ENCODE assay signal across 10 cellular contexts in the genomic region with DNA sequence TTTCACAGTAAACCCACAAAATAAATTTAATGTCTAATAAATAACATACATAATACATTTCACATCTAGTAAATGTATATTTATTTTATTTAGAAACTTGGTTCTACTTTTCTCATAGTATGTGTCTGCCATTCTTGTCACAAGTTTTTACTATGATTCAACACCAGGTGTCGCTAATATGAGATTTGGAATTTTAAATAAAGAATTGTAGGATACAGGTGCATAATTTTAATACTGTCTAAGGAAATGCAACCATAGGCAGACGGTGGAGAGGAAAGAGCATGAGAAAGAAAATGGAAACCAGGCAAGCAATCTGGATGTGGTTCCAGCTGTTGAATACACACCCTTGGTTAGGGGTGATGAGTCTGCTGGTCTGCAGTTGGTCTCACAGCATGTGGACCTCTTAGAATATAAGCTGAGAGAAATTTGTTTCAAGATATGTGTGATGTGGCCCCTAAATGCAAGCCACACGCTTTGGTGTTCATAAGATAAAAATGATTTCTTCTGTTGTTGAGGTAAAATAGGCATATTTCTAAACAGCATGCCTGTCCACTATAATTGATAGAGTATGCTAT.
DNase-seq lines count a peak whose midpoint lies in the region; ATAC-seq, FAIRE-seq and TF ChIP-seq lines count a peak whose summit lies in the region.
"Had no signal": no experiment of that assay in that cellular context is flagged by ENCODE, and none has a peak within 500 bp of the region (broad histone marks: within the 10 kb centered on the region; RNA-seq: fewer than 3 reads in every experiment).

No MANE protein-coding gene starts in this region.

- no peak overlapping the region for H3K27ac ChIP-seq in A549
- no peak overlapping the region for H3K27ac ChIP-seq in GM23248
- H3K27ac ChIP-seq in WERI-Rb-1: no peak overlapping the region
- no peak overlapping the region for H3K27ac ChIP-seq in kidney (ENCODE audit: low read depth in 2 of 2, low read length in 2 of 2)

- TF ChIP-seq POLR2A in A549 (IDR thresholded peaks at IDR 0.05; ENCODE audit: low read length): no peak

- WGBS in A549 (ENCODE audit: missing lambda C conversion rate): 3% methylated on average over 3 of the region's 3 CpGs
- WGBS in GM23248 (ENCODE audit: low coverage in 1 of 2, low lambda C conversion rate in 2 of 2, missing lambda C conversion rate in 2 of 2), 2 experiments: 36 to 44% methylated on average over 3 of the region's 3 CpGs

- H3K36me3 ChIP-seq in GM23248 (ENCODE audit: low read depth) (peaks cover 60% of the 10 kb centered on the region), WERI-Rb-1 (no peaks in the 10 kb centered on the region), kidney (ENCODE audit: control insufficient read depth in 1 of 2, insufficient read depth in 2 of 2, low read length in 2 of 2) (no peaks in the 10 kb centered on the region)

- no peaks in the 10 kb centered on the region; the same call in 2 of the 3 replicates for H3K9me3 ChIP-seq in A549
- H3K9me3 ChIP-seq in GM23248 (ENCODE audit: low read depth): no peaks in the 10 kb centered on the region
- H3K9me3 ChIP-seq in WERI-Rb-1 (ENCODE audit: severe bottlenecking): no peaks in the 10 kb centered on the region
- no peaks in the 10 kb centered on the region for H3K9me3 ChIP-seq in kidney (ENCODE audit: control insufficient read depth in 1 of 2, low read length in 2 of 2)

- no peaks in the 10 kb centered on the region for H3K4me1 ChIP-seq in A549
- no peaks in the 10 kb centered on the region for H3K4me1 ChIP-seq in GM23248 (ENCODE audit: insufficient read depth)
- no peaks in the 10 kb centered on the region for H3K4me1 ChIP-seq in kidney (ENCODE audit: control insufficient read depth in 1 of 2, insufficient read depth in 1 of 2, low read depth in 1 of 2, low read length in 2 of 2)

- DNase-seq in A549 (ENCODE audit: low read depth in 1 of 2, low spot score in 1 of 2) (peak in 1 of 2 experiments; percentile 11), GM23248 (peak; percentile 19), WERI-Rb-1 (no peak), kidney (no peak), head of caudate nucleus (no peak), NCI-H69 (lab: John Stamatoyannopoulos, UW) (no peak)
- DNase-seq: activated CD4-positive, alpha-beta T cell treated with anti-CD3 and anti-CD28 coated beads for 36 hours; NCI-H2081 had no signal

- H3K79me2 ChIP-seq in GM23248 (ENCODE audit: insufficient read depth): no peaks in the 10 kb centered on the region

- H3K4me2 ChIP-seq in A549: no peak overlapping the region
- H3K4me2 ChIP-seq in GM23248 (ENCODE audit: unreplicated experiment): no peak overlapping the region

- no peak for FAIRE-seq in A549 (lab: Jason Lieb, UNC)
- FAIRE-seq in kidney (lab: Jason Lieb, UNC): peak; percentile 92

- TF ChIP-seq RAD21 in A549 (conservative IDR thresholded peaks at IDR 0.05 in 1 of 2, IDR thresholded peaks at IDR 0.05 in 1 of 2): peak in 1 of 2 experiments; percentile 48; a peak in 4 of 5 replicates

- intact Hi-C loops in kidney (cut with DNase I): no loop called here
- intact Hi-C loops in head of caudate nucleus (cut with DNase I): no loop called here

- H3K4me3 ChIP-seq in A549 (no peak overlapping the region), GM23248 (no peak overlapping the region), WERI-Rb-1 (ENCODE audit: low read depth, low read length) (no peak overlapping the region), kidney (ENCODE audit: low read length in 2 of 2) (no peak overlapping the region)

- H3K9me2 ChIP-seq in GM23248 (ENCODE audit: insufficient read depth): no peaks in the 10 kb centered on the region

- TF ChIP-seq EP300 in A549 (IDR thresholded peaks at IDR 0.05): no peak

- in situ Hi-C loops in GM23248 (cut with MboI): no loop called here

- no peak overlapping the region for H2AFZ ChIP-seq in GM23248

- CTCF ChIA-PET in A549 (lab: Yijun Ruan, JAX): interaction anchor here (0.7 to 1.0 kb wide), 5 partner anchors 9 to 1013 kb away, joined by 3 to 5 read pairs (median 3); no protein-coding TSS in a partner anchor

- H3K27me3 ChIP-seq in GM23248 (replicated peaks; ENCODE audit: insufficient read depth) (no peaks in the 10 kb centered on the region), WERI-Rb-1 (ENCODE audit: insufficient read depth, low read depth, severe bottlenecking) (peaks cover 67% of the 10 kb centered on the region)

- H3K9ac ChIP-seq in GM23248 (no peak overlapping the region), kidney (ENCODE audit: low read length in 2 of 2) (no peak overlapping the region)

- H3F3A ChIP-seq in GM23248 (ENCODE audit: insufficient read depth): no peaks in the 10 kb centered on the region

- no peaks in the 10 kb centered on the region for H4K20me1 ChIP-seq in GM23248 (ENCODE audit: insufficient read depth)

- ATAC-seq in A549 (no peak), HG03095 (IDR thresholded peaks at IDR 0.05; ENCODE audit: unreplicated experiment) (no peak), GM19351 (IDR thresholded peaks at IDR 0.05; ENCODE audit: unreplicated experiment) (no peak)
- ATAC-seq: activated CD4-positive, alpha-beta T cell treated with anti-CD3 and anti-CD28 coated beads for 36 hours had no signal

- peak; percentile 61 for TF ChIP-seq CTCF in A549 (IDR thresholded peaks at IDR 0.05)
- 0 out of 2 replicates have a peak, but pooled peaks have one; percentile 6 for TF ChIP-seq CTCF in WERI-Rb-1 (IDR thresholded peaks at IDR 0.05; ENCODE audit: low read depth, low read length)
- no peak for TF ChIP-seq CTCF in kidney (IDR thresholded peaks at IDR 0.05; ENCODE audit: borderline replicate concordance, extremely low read depth, insufficient read depth)

- POLR2A ChIA-PET in A549 (lab: Yijun Ruan, JAX): no interaction called here

TF ChIP-seq in A549, 52 proteins besides CTCF, POLR2A, EP300 and RAD21:
- TF ChIP-seq SMC3 (IDR thresholded peaks at IDR 0.05) (peak; percentile 71), GATA3 (IDR thresholded peaks at IDR 0.05; ENCODE audit: borderline replicate concordance) (no peak), NR3C1 (IDR thresholded peaks at IDR 0.05) (no peak)
